Comparison of ENCODE assay signal across 24 cellular contexts in genomic region chr5:121984250-121984649, GRCh38.
"Had no signal": no experiment of that assay in that cellular context is flagged by ENCODE, and none has a peak within 500 bp of the region (broad histone marks: within the 10 kb centered on the region; RNA-seq: fewer than 3 reads in every experiment).

No MANE protein-coding gene starts in this region.

- H3K27ac ChIP-seq: stomach, suprapubic skin, testis, thoracic aorta, thyroid gland, tibial artery, tibial nerve, transverse colon, upper lobe of left lung, upper lobe of right lung, uterus, vagina had no signal

- DNase-seq: stimulated activated CD4-positive, alpha-beta T cell treated with anti-CD3 and anti-CD28 coated beads, Interleukin-2, amount 100 ng/mL, for 48 hours; stimulated activated CD4-positive, alpha-beta T cell treated with anti-CD3 and anti-CD28 coated beads, Interleukin-4, amount 100 ng/mL, for 1 hour; stimulated activated CD4-positive, alpha-beta T cell treated with anti-CD3 and anti-CD28 coated beads, Interleukin-4, amount 100 ng/mL, for 24 hours; stimulated activated CD4-positive, alpha-beta T cell treated with anti-CD3 and anti-CD28 coated beads, Interleukin-4, amount 100 ng/mL, for 4 hours; stimulated activated CD8-positive, alpha-beta memory T cell treated with anti-CD3 and anti-CD28 coated beads, Interleukin-4, amount 100 ng/mL, for 48 hours; stimulated activated naive B cell treated with anti-CD40 and anti-IgM and Interleukin-4, amounts not matched to agents 10 μg/mL and 1 μg/mL and 100 μg/mL, for 72 hours; stimulated activated naive CD4-positive, alpha-beta T cell; stimulated activated naive CD4-positive, alpha-beta T cell treated with Interleukin-2 at 50 U/mL for 16 hours; stimulated activated naive CD8-positive, alpha-beta T cell treated with anti-CD3 and anti-CD28 coated beads, Interleukin-15, amount 100 ng/mL, for 72 hours; stimulated activated naive CD8-positive, alpha-beta T cell treated with anti-CD3 and anti-CD28 coated beads, Interleukin-15, Interleukin-2, amounts not matched to agents 100 U/mL and 50 U/mL, for 24 hours; stomach; substantia nigra; testis; thyroid gland; tibial artery; transverse colon; trophoblast cell; upper lobe of left lung; upper lobe of right lung; uterus had no signal

- H3K4me3 ChIP-seq: stomach, suprapubic skin, testis, thoracic aorta, thyroid gland, tibial artery, tibial nerve, transverse colon, upper lobe of left lung, upper lobe of right lung, uterus, vagina had no signal

- H3K27me3 ChIP-seq: stomach, suprapubic skin, testis, thyroid gland, tibial artery, tibial nerve, transverse colon, upper lobe of left lung, upper lobe of right lung, uterus, vagina had no signal

- H3K36me3 ChIP-seq: suprapubic skin, thoracic aorta, thyroid gland, tibial artery, tibial nerve, transverse colon, upper lobe of left lung, upper lobe of right lung, uterus, vagina had no signal

- H3K9me3 ChIP-seq: stomach, suprapubic skin, testis, thoracic aorta, thyroid gland, tibial artery, tibial nerve, transverse colon, upper lobe of left lung, upper lobe of right lung, uterus, vagina had no signal
